ENCODE assay signal across 1 cellular context in genomic region chr7:26183545-26184282, GRCh38.
TF ChIP-seq lines count a peak whose summit lies in the region.

No MANE protein-coding gene starts in this region.

TF ChIP-seq in IMR-90, 13 proteins besides CTCF, POLR2A, EP300 and RAD21 (continued from another document):
- TF ChIP-seq USF2 (IDR thresholded peaks at IDR 0.05; ENCODE audit: low read depth, low read length): no peak
- no peak for TF ChIP-seq SMC3 (IDR thresholded peaks at IDR 0.05; ENCODE audit: low read depth, low read length)
- TF ChIP-seq CHD1 (IDR thresholded peaks at IDR 0.05; ENCODE audit: low read depth, low read length): no peak
- TF ChIP-seq MAZ (IDR thresholded peaks at IDR 0.05; ENCODE audit: borderline replicate concordance, low read depth, low read length): no peak
- no peak for TF ChIP-seq CEBPB (IDR thresholded peaks at IDR 0.05; ENCODE audit: low read depth, low read length)
- no peak for TF ChIP-seq RCOR1 (IDR thresholded peaks at IDR 0.05; ENCODE audit: insufficient replicate concordance, low read length)
- no peak for TF ChIP-seq FOS (IDR thresholded peaks at IDR 0.05; ENCODE audit: low read depth, low read length)
- TF ChIP-seq MXI1 (IDR thresholded peaks at IDR 0.05; ENCODE audit: borderline replicate concordance, low read depth, low read length): no peak
